ENCODE assay signal across 26 cellular contexts in genomic region chr2:10610213-10610892, GRCh38.
"Had no signal": no experiment of that assay in that cellular context is flagged by ENCODE, and none has a peak within 500 bp of the region (broad histone marks: within the 10 kb centered on the region; RNA-seq: fewer than 3 reads in every experiment).

No MANE protein-coding gene starts in this region.

- H3K27ac ChIP-seq: dorsolateral prefrontal cortex, epithelial cell of prostate, foreskin keratinocyte, left ventricle myocardium inferior, lower lobe of right lung, ovary, psoas muscle, sigmoid colon, stomach, thyroid gland had no signal

- FAIRE-seq: islet of Langerhans had no signal

- H3K36me3 ChIP-seq: ovary, thyroid gland had no signal

- H3K27me3 ChIP-seq: dorsolateral prefrontal cortex, foreskin keratinocyte, ovary, sigmoid colon, stomach, thyroid gland had no signal

- H3K4me1 ChIP-seq: lower lobe of right lung, psoas muscle, sigmoid colon had no signal

- H3K27ac Mint-ChIP-seq: nephron progenitor cell; stimulated activated effector memory CD8-positive, alpha-beta T cell treated with anti-CD3 and anti-CD28 coated beads, Interleukin-12 subunit alpha, Interleukin-12 subunit beta, amount 100 ng/mL, for 72 hours; type B pancreatic cell had no signal

- H3K4me3 Mint-ChIP-seq: central memory CD8-positive, alpha-beta T cell; naive thymus-derived CD8-positive, alpha-beta T cell; nephron progenitor cell; stimulated activated effector memory CD8-positive, alpha-beta T cell treated with anti-CD3 and anti-CD28 coated beads, Interleukin-12 subunit alpha, Interleukin-12 subunit beta, amount 100 ng/mL, for 72 hours; type B pancreatic cell had no signal

- H3K4me3 ChIP-seq: dorsolateral prefrontal cortex, left ventricle myocardium inferior, lower lobe of right lung, ovary, psoas muscle, sigmoid colon, stomach, thyroid gland had no signal

- ATAC-seq: esophagus mucosa; foreskin keratinocyte; left cardiac atrium; lower lobe of right lung; naive thymus-derived CD8-positive, alpha-beta T cell; psoas muscle; right cardiac atrium; stimulated activated effector memory CD8-positive, alpha-beta T cell treated with anti-CD3 and anti-CD28 coated beads, Interleukin-12 subunit alpha, Interleukin-12 subunit beta, amount 100 ng/mL, for 72 hours had no signal

- H3K27me3 Mint-ChIP-seq: central memory CD8-positive, alpha-beta T cell; naive thymus-derived CD8-positive, alpha-beta T cell; type B pancreatic cell had no signal

- H3K9me3 ChIP-seq: left ventricle myocardium inferior, lower lobe of right lung, ovary, psoas muscle, sigmoid colon, stomach, thyroid gland had no signal

- DNase-seq: cortex of kidney; dorsolateral prefrontal cortex; effector CD4-positive, alpha-beta T cell; foreskin keratinocyte; left cardiac atrium; left ventricle myocardium inferior; lower lobe of right lung; naive thymus-derived CD8-positive, alpha-beta T cell; nephron progenitor cell; nucleus accumbens; ovary; posterior cingulate gyrus; psoas muscle; right cardiac atrium; sigmoid colon; stimulated activated CD4-positive, alpha-beta T cell treated with anti-CD3 and anti-CD28 coated beads, Interleukin-2, amount 100 ng/mL, for 24 hours; stimulated activated CD4-positive, alpha-beta T cell treated with anti-CD3 and anti-CD28 coated beads, Interleukin-4, amount 100 ng/mL, for 24 hours; stimulated activated naive CD4-positive, alpha-beta T cell treated with Interleukin-2 at 50 U/mL for 16 hours; stomach; thyroid gland had no signal

- H3K9me3 Mint-ChIP-seq: central memory CD8-positive, alpha-beta T cell; naive thymus-derived CD8-positive, alpha-beta T cell; nephron progenitor cell; stimulated activated effector memory CD8-positive, alpha-beta T cell treated with anti-CD3 and anti-CD28 coated beads, Interleukin-12 subunit alpha, Interleukin-12 subunit beta, amount 100 ng/mL, for 72 hours; type B pancreatic cell had no signal

- H3K4me1 Mint-ChIP-seq: central memory CD8-positive, alpha-beta T cell; naive thymus-derived CD8-positive, alpha-beta T cell; stimulated activated effector memory CD8-positive, alpha-beta T cell treated with anti-CD3 and anti-CD28 coated beads, Interleukin-12 subunit alpha, Interleukin-12 subunit beta, amount 100 ng/mL, for 72 hours had no signal
